34 cellular contexts compared by ENCODE assay signal in genomic region chr3:111618945-111619344, GRCh38. TPM values are rescaled to one million over a fixed set of nuclear protein-coding genes. Genes with fewer than 3 reads are reported as not detected.
DNase-seq lines count a peak whose midpoint lies in the region; ATAC-seq and TF ChIP-seq lines count a peak whose summit lies in the region.
"Had no signal": no experiment of that assay in that cellular context is flagged by ENCODE, and none has a peak within 500 bp of the region (broad histone marks: within the 10 kb centered on the region; RNA-seq: fewer than 3 reads in every experiment).

No MANE protein-coding gene starts in this region.

- H3K9me3 ChIP-seq in esophagus squamous epithelium, result no peaks in the 10 kb centered on the region
- H3K9me3 ChIP-seq: ascending aorta, right atrium auricular region, SJSA1, thoracic aorta, uterus had no signal

- CTCF ChIA-PET in activated naive CD4-positive, alpha-beta T cell treated with anti-CD3 and anti-CD28 coated beads, Interleukin-2, amount 10 ng/mL, durations not matched to agents 7 days and 5 days (lab: Charles Lee), result interaction anchor here (1.4 to 7.0 kb wide), 3 partner anchors 41 to 348 kb away, joined by 4 to 115 read pairs (median 54); no protein-coding TSS in a partner anchor

- H3K9me3 Mint-ChIP-seq in activated naive CD4-positive, alpha-beta T cell treated with anti-CD3 and anti-CD28 coated beads, Interleukin-2, amount 10 ng/mL, durations not matched to agents 7 days and 5 days, result peaks cover 6% of the 10 kb centered on the region
- no peaks in the 10 kb centered on the region for H3K9me3 Mint-ChIP-seq in activated T-helper 1 cell treated with anti-CD3 and anti-CD28 coated beads, Interleukin-12 subunit alpha, Interleukin-12 subunit beta, Interleukin-2, Interleukin-4 antibody, amounts not matched to agents 30 ng/mL and 10 ng/mL and 1 ng/mL, durations not matched to agents 14 hours and 24 hours and 36 hours
- peaks cover 3% of the 10 kb centered on the region in 2 donors for H3K9me3 Mint-ChIP-seq in stimulated activated naive B cell treated with anti-CD40 and anti-IgM and Interleukin-4, amounts not matched to agents 10 μg/mL and 1 μg/mL and 100 μg/mL, for 72 hours
- H3K9me3 Mint-ChIP-seq: HFFc6, nephron, T-cell had no signal

- H3K4me3 Mint-ChIP-seq in activated naive CD4-positive, alpha-beta T cell treated with anti-CD3 and anti-CD28 coated beads, Interleukin-2, amount 10 ng/mL, durations not matched to agents 7 days and 5 days, result no peak overlapping the region
- H3K4me3 Mint-ChIP-seq in activated T-helper 1 cell treated with anti-CD3 and anti-CD28 coated beads, Interleukin-12 subunit alpha, Interleukin-12 subunit beta, Interleukin-2, Interleukin-4 antibody, amounts not matched to agents 30 ng/mL and 10 ng/mL and 1 ng/mL, durations not matched to agents 14 hours and 24 hours and 36 hours, result no peak overlapping the region
- no peak overlapping the region for H3K4me3 Mint-ChIP-seq in stimulated activated naive B cell treated with anti-CD40 and anti-IgM and Interleukin-4, amounts not matched to agents 10 μg/mL and 1 μg/mL and 100 μg/mL, for 72 hours
- H3K4me3 Mint-ChIP-seq: HFFc6, nephron, T-cell had no signal

- no peak for DNase-seq in activated naive CD4-positive, alpha-beta T cell treated with anti-CD3 and anti-CD28 coated beads, Interleukin-2, amount 10 ng/mL, durations not matched to agents 7 days and 5 days
- no peak for DNase-seq in activated naive CD4-positive, alpha-beta T cell treated with anti-CD3 and anti-CD28 coated beads, Interleukin-2, amount 50 U/mL, for 16 hours
- DNase-seq in activated T-helper 1 cell treated with anti-CD3 and anti-CD28 coated beads, Interleukin-12 subunit alpha, Interleukin-12 subunit beta, Interleukin-2, Interleukin-4 antibody, amounts not matched to agents 30 ng/mL and 10 ng/mL and 1 ng/mL, durations not matched to agents 14 hours and 24 hours and 36 hours (ENCODE audit: low spot score), result no peak
- DNase-seq in stimulated activated naive B cell treated with anti-CD40 and anti-IgM and Interleukin-4, amounts not matched to agents 10 μg/mL and 1 μg/mL and 100 μg/mL, for 72 hours, result no peak
- no peak for DNase-seq in esophagus squamous epithelium (lab: John Stamatoyannopoulos, UW)
- DNase-seq: activated CD4-positive, CD25-positive, alpha-beta regulatory T cell treated with anti-CD3 and anti-CD28 coated beads, Interleukin-2, amount 50 U/mL, for 72 hours; activated effector memory CD4-positive, alpha-beta T cell treated with anti-CD3 and anti-CD28 coated beads, Interleukin-2, amount 50 U/mL, for 16 hours; C1 segment of cervical spinal cord; EL; GM23248; HFFc6; islet precursor cell; left ventricle myocardium superior; midbrain; NCI-H1048; NCI-H1694 treated with DMSO at 0.1 percent for 48 hours; NCI-H2171 treated with DMSO at 0.1 percent for 48 hours; NCI-H524; stimulated activated naive CD4-positive, alpha-beta T cell; T-cell; uterus had no signal

- ATAC-seq in HG02884 (IDR thresholded peaks at IDR 0.05; ENCODE audit: unreplicated experiment), result peak; percentile 43
- peak; percentile 58 to 65 for ATAC-seq in stimulated activated naive B cell treated with anti-CD40 and anti-IgM and Interleukin-4, amounts not matched to agents 10 μg/mL and 1 μg/mL and 100 μg/mL, for 72 hours (replicated peaks)
- ATAC-seq in GM18502 (IDR thresholded peaks at IDR 0.05; ENCODE audit: poor library complexity, unreplicated experiment), result no peak
- ATAC-seq in HG03457 (IDR thresholded peaks at IDR 0.05; ENCODE audit: unreplicated experiment), result no peak
- ATAC-seq: HepG2, left ventricle myocardium superior, T-cell had no signal

- H3K27ac ChIP-seq in esophagus squamous epithelium, result no peak overlapping the region
- H3K27ac ChIP-seq: ascending aorta, GM23248, parathyroid adenoma, right atrium auricular region, thoracic aorta, uterus had no signal

- H3K4me1 Mint-ChIP-seq in activated naive CD4-positive, alpha-beta T cell treated with anti-CD3 and anti-CD28 coated beads, Interleukin-2, amount 10 ng/mL, durations not matched to agents 7 days and 5 days, result peaks cover 48% of the 10 kb centered on the region
- H3K4me1 Mint-ChIP-seq in activated T-helper 1 cell treated with anti-CD3 and anti-CD28 coated beads, Interleukin-12 subunit alpha, Interleukin-12 subunit beta, Interleukin-2, Interleukin-4 antibody, amounts not matched to agents 30 ng/mL and 10 ng/mL and 1 ng/mL, durations not matched to agents 14 hours and 24 hours and 36 hours (ENCODE audit: low read depth), result peaks cover 60% of the 10 kb centered on the region
- peaks cover 26 to 47% of the 10 kb centered on the region in 2 donors for H3K4me1 Mint-ChIP-seq in stimulated activated naive B cell treated with anti-CD40 and anti-IgM and Interleukin-4, amounts not matched to agents 10 μg/mL and 1 μg/mL and 100 μg/mL, for 72 hours
- H3K4me1 Mint-ChIP-seq: nephron had no signal

- H3K4me1 ChIP-seq in esophagus squamous epithelium, result peaks cover 0 to 4% (median 0%) of the 10 kb centered on the region in 3 donors
- H3K4me1 ChIP-seq: ascending aorta, parathyroid adenoma, right atrium auricular region, uterus had no signal

- intact Hi-C loops in activated T-helper 1 cell treated with anti-CD3 and anti-CD28 coated beads, Interleukin-12 subunit alpha, Interleukin-12 subunit beta, Interleukin-2, Interleukin-4 antibody, amounts not matched to agents 30 ng/mL and 10 ng/mL and 1 ng/mL, durations not matched to agents 14 hours and 24 hours and 36 hours (cut with micrococcal nuclease), result loop anchor here (5.0 kb wide), 1 partner anchor 282 kb away; no protein-coding TSS in a partner anchor
- intact Hi-C loops in esophagus squamous epithelium (cut with DNase I), result no loop called here

- H3K4me3 ChIP-seq in esophagus squamous epithelium, result no peak overlapping the region
- H3K4me3 ChIP-seq: ascending aorta, GM23248, right atrium auricular region, SJSA1, thoracic aorta, uterus had no signal

- TF ChIP-seq CTCF in esophagus squamous epithelium (IDR thresholded peaks at IDR 0.05), result no peak

- no peaks in the 10 kb centered on the region for H3K27me3 Mint-ChIP-seq in activated naive CD4-positive, alpha-beta T cell treated with anti-CD3 and anti-CD28 coated beads, Interleukin-2, amount 10 ng/mL, durations not matched to agents 7 days and 5 days
- no peaks in the 10 kb centered on the region for H3K27me3 Mint-ChIP-seq in activated T-helper 1 cell treated with anti-CD3 and anti-CD28 coated beads, Interleukin-12 subunit alpha, Interleukin-12 subunit beta, Interleukin-2, Interleukin-4 antibody, amounts not matched to agents 30 ng/mL and 10 ng/mL and 1 ng/mL, durations not matched to agents 14 hours and 24 hours and 36 hours (ENCODE audit: insufficient read depth)
- no peaks in the 10 kb centered on the region for H3K27me3 Mint-ChIP-seq in stimulated activated naive B cell treated with anti-CD40 and anti-IgM and Interleukin-4, amounts not matched to agents 10 μg/mL and 1 μg/mL and 100 μg/mL, for 72 hours
- H3K27me3 Mint-ChIP-seq: T-cell had no signal

- H3K27ac Mint-ChIP-seq in activated naive CD4-positive, alpha-beta T cell treated with anti-CD3 and anti-CD28 coated beads, Interleukin-2, amount 10 ng/mL, durations not matched to agents 7 days and 5 days, result peak overlapping the region; percentile 6
- H3K27ac Mint-ChIP-seq in activated T-helper 1 cell treated with anti-CD3 and anti-CD28 coated beads, Interleukin-12 subunit alpha, Interleukin-12 subunit beta, Interleukin-2, Interleukin-4 antibody, amounts not matched to agents 30 ng/mL and 10 ng/mL and 1 ng/mL, durations not matched to agents 14 hours and 24 hours and 36 hours, result peak overlapping the region; percentile 23
- no peak overlapping the region for H3K27ac Mint-ChIP-seq in stimulated activated naive B cell treated with anti-CD40 and anti-IgM and Interleukin-4, amounts not matched to agents 10 μg/mL and 1 μg/mL and 100 μg/mL, for 72 hours
- H3K27ac Mint-ChIP-seq: HFFc6, nephron had no signal

- no peaks in the 10 kb centered on the region for H3K36me3 ChIP-seq in esophagus squamous epithelium
- H3K36me3 ChIP-seq: ascending aorta, right atrium auricular region, SJSA1, thoracic aorta, uterus had no signal

- H3K27me3 ChIP-seq in esophagus squamous epithelium, result peaks cover 0 to 6% (median 0%) of the 10 kb centered on the region in 4 donors
- H3K27me3 ChIP-seq: ascending aorta, right atrium auricular region, SJSA1, uterus had no signal

- H3K36me3 Mint-ChIP-seq in activated naive CD4-positive, alpha-beta T cell treated with anti-CD3 and anti-CD28 coated beads, Interleukin-2, amount 10 ng/mL, durations not matched to agents 7 days and 5 days, result peaks cover 80% of the 10 kb centered on the region
- peaks cover 43% of the 10 kb centered on the region for H3K36me3 Mint-ChIP-seq in activated T-helper 1 cell treated with anti-CD3 and anti-CD28 coated beads, Interleukin-12 subunit alpha, Interleukin-12 subunit beta, Interleukin-2, Interleukin-4 antibody, amounts not matched to agents 30 ng/mL and 10 ng/mL and 1 ng/mL, durations not matched to agents 14 hours and 24 hours and 36 hours (ENCODE audit: low read depth)
- peaks cover 15 to 19% of the 10 kb centered on the region in 2 donors for H3K36me3 Mint-ChIP-seq in stimulated activated naive B cell treated with anti-CD40 and anti-IgM and Interleukin-4, amounts not matched to agents 10 μg/mL and 1 μg/mL and 100 μg/mL, for 72 hours

- TF ChIP-seq POLR2A in esophagus squamous epithelium (IDR thresholded peaks at IDR 0.05), result no peak

RNA-seq across cellular contexts. Expression of gene ZBED2, which starts 23.8 kb away (rescaled TPM):
- total RNA-seq in activated T-helper 1 cell treated with anti-CD3 and anti-CD28 coated beads, Interleukin-12 subunit alpha, Interleukin-12 subunit beta, Interleukin-2, Interleukin-4 antibody, amounts not matched to agents 30 ng/mL and 10 ng/mL and 1 ng/mL, durations not matched to agents 14 hours and 24 hours and 36 hours, result 812 and 827 TPM in 2 replicates
- 1 to 10 TPM; 4.2 to 9.4 (median 6.2) TPM for total RNA-seq in esophagus squamous epithelium
- total RNA-seq: cardiac septum, fibroblast of lung, GM23248, left ventricle myocardium superior, RPMI7951, SJSA1, thoracic aorta had no signal

RNA-seq across cellular contexts. Expression of gene PLCXD2, which starts 55.5 kb away (rescaled TPM):
- 8.1 and 8.9 TPM in 2 replicates for total RNA-seq in activated T-helper 1 cell treated with anti-CD3 and anti-CD28 coated beads, Interleukin-12 subunit alpha, Interleukin-12 subunit beta, Interleukin-2, Interleukin-4 antibody, amounts not matched to agents 30 ng/mL and 10 ng/mL and 1 ng/mL, durations not matched to agents 14 hours and 24 hours and 36 hours
- total RNA-seq in esophagus squamous epithelium, result 1 to 10 TPM in 3 of 4 donors, under 1 TPM in 1; 0.53 to 3.6 (median 1.5) TPM

Comparison
In these comparisons a context has a peak if more than half of its experiments do, and no peak if none do; other contexts are left out.
1. ATAC-seq: peak in HG02884 (single experiment) and stimulated activated naive B cell treated with anti-CD40 and anti-IgM and Interleukin-4, amounts not matched to agents 10 μg/mL and 1 μg/mL and 100 μg/mL, for 72 hours (2 of 2); none in GM18502 (single experiment) and HG03457 (single experiment).
2. RNA of gene ZBED2, which starts 23.8 kb away (total RNA-seq): 812 to 827 TPM in activated T-helper 1 cell treated with anti-CD3 and anti-CD28 coated beads, Interleukin-12 subunit alpha, Interleukin-12 subunit beta, Interleukin-2, Interleukin-4 antibody, amounts not matched to agents 30 ng/mL and 10 ng/mL and 1 ng/mL, durations not matched to agents 14 hours and 24 hours and 36 hours; 4.2 to 9.4 TPM in esophagus squamous epithelium; every median in the first group is over 10 times any median in the second.